In the genomic region with DNA sequence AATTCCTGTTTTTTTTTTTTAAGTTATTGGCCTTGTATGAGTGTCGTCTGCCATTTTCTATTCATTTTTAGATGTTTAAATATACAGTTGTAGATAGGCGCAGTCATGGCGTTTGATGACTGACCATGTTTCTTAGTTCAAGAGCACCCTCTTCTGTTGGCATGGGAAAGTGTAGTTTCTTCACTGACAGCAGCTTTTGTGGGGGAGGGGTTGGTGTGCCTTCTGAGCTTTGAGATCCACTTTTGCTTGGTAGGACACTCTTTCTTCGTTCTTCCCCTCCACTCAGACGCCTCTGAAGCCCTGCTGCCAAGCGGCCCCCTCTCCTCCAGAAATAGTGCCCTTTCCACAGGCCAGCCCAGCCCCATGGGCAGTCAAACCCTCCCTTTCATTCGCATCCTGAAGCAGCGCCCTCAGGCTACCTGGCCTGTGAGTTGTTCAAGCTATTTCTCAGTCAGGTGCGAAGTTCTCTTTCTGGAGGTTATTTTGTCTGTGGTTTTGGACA, we compare ENCODE assay signal across 8 cellular contexts.
DNase-seq lines count a peak whose midpoint lies in the region; ATAC-seq, FAIRE-seq and TF ChIP-seq lines count a peak whose summit lies in the region.

No MANE protein-coding gene starts in this region.

- no peaks in the 10 kb centered on the region for H3K27me3 ChIP-seq in neuronal stem cell (ENCODE audit: control insufficient read depth in 3 of 3, insufficient read depth in 3 of 3, low read depth in 1 of 3, low read length in 3 of 3)

- no peak overlapping the region for H3K4ac ChIP-seq in neuronal stem cell (ENCODE audit: low read length)

- TF ChIP-seq CTCF in GM12865 (IDR thresholded peaks at IDR 0.05; ENCODE audit: insufficient read depth, low read depth, low read length, missing control alignments): peak; percentile 69
- peak; percentile 81 for TF ChIP-seq CTCF in fibroblast of villous mesenchyme (IDR thresholded peaks at IDR 0.05; ENCODE audit: insufficient read depth, low read depth, low read length)

- no peak overlapping the region for H3K4me2 ChIP-seq in neuronal stem cell (ENCODE audit: insufficient read depth, low read length, poor library complexity, severe bottlenecking)

- H2BK5ac ChIP-seq in neuronal stem cell (ENCODE audit: low read length): no peak overlapping the region

- peak overlapping the region; percentile 93 for H3K18ac ChIP-seq in neuronal stem cell (ENCODE audit: low read length)

- H4K91ac ChIP-seq in neuronal stem cell (ENCODE audit: low read depth, low read length, poor library complexity): no peak overlapping the region

- H3K23ac ChIP-seq in neuronal stem cell (ENCODE audit: low read depth, low read length, poor library complexity): no peak overlapping the region

- WGBS in neuronal stem cell (ENCODE audit: extremely low coverage in 2 of 2, insufficient read length in 2 of 2, insufficient replicate concordance in 1 of 2), 2 donors: no CpG with 5 or more reads among the region's 9 CpGs

- no peak overlapping the region for H3K14ac ChIP-seq in neuronal stem cell (ENCODE audit: low read length)

- H2BK12ac ChIP-seq in neuronal stem cell (ENCODE audit: low read length): no peak overlapping the region

- peak; percentile 79 for DNase-seq in GM12865 (ENCODE audit: low read depth)
- DNase-seq in HTR-8/SVneo (ENCODE audit: insufficient read length, low spot score): peak; percentile 79
- peak; percentile 62 for DNase-seq in NCI-H774 (lab: John Stamatoyannopoulos, UW)
- DNase-seq in activated T-cell treated with anti-CD3 and anti-CD28 coated beads for 48 hours (ENCODE audit: low read depth): peak; percentile 7
- peak; percentile 89 for DNase-seq in fibroblast of villous mesenchyme (ENCODE audit: low read depth)
- peak; percentile 71 for DNase-seq in neuronal stem cell (ENCODE audit: low spot score)
- no peak for DNase-seq in activated effector memory CD4-positive, alpha-beta T cell treated with anti-CD3 and anti-CD28 coated beads, Interleukin-2, amount 50 U/mL, for 16 hours

- no peaks in the 10 kb centered on the region for H3K36me3 ChIP-seq in neuronal stem cell (replicated peaks in 1 of 2; ENCODE audit: control insufficient read depth in 2 of 2, insufficient read depth in 2 of 2, low read length in 2 of 2)

- H3K79me1 ChIP-seq in neuronal stem cell (ENCODE audit: low read depth, low read length): no peaks in the 10 kb centered on the region

- peak overlapping the region; percentile 84 for H2AFZ ChIP-seq in neuronal stem cell (ENCODE audit: low read length)

- no peak overlapping the region for H2BK15ac ChIP-seq in neuronal stem cell (ENCODE audit: low read length)

- H3K4me1 ChIP-seq in neuronal stem cell (ENCODE audit: control insufficient read depth in 2 of 2, insufficient read depth in 1 of 2, low read depth in 1 of 2, low read length in 2 of 2): peaks cover 2 to 10% of the 10 kb centered on the region in 2 donors

- H2BK120ac ChIP-seq in neuronal stem cell (ENCODE audit: low read depth, low read length): no peak overlapping the region

- no peak overlapping the region for H4K8ac ChIP-seq in neuronal stem cell (ENCODE audit: low read depth, low read length)

- H3K9me3 ChIP-seq in neuronal stem cell (replicated peaks in 1 of 2; ENCODE audit: control insufficient read depth in 2 of 2, insufficient read depth in 1 of 2, low read depth in 1 of 2, low read length in 2 of 2): peaks cover 0 to 2% of the 10 kb centered on the region in 2 donors

- no peak overlapping the region for H3K27ac ChIP-seq in neuronal stem cell (replicated peaks; ENCODE audit: low read length)

- H3K4me3 ChIP-seq in GM12865 (ENCODE audit: low read depth, low read length): no peak overlapping the region
- no peak overlapping the region for H3K4me3 ChIP-seq in fibroblast of villous mesenchyme (ENCODE audit: low read depth, low read length)
- no peak overlapping the region for H3K4me3 ChIP-seq in neuronal stem cell (ENCODE audit: low read length in 2 of 2)

- no peak for ATAC-seq in HG03520 (IDR thresholded peaks at IDR 0.05; ENCODE audit: unreplicated experiment)

- H2AK5ac ChIP-seq in neuronal stem cell (ENCODE audit: low read depth, low read length): no peak overlapping the region

- H3K9ac ChIP-seq in neuronal stem cell (ENCODE audit: low read depth, low read length, poor library complexity): peak overlapping the region; percentile 73

- FAIRE-seq in HTR-8/SVneo (lab: Jason Lieb, UNC): no peak
